11 cellular contexts compared by ENCODE assay signal in genomic region chr6:33413601-33414120, GRCh38. TPM values are rescaled to one million over a fixed set of nuclear protein-coding genes. Genes with fewer than 3 reads are reported as not detected.
A peak's percentile ranks its signal among the peaks of the same experiment; 100 is the strongest.
DNase-seq lines count a peak whose midpoint lies in the region; ATAC-seq and TF ChIP-seq lines count a peak whose summit lies in the region.
"Had no signal": no experiment of that assay in that cellular context is flagged by ENCODE, and none has a peak within 500 bp of the region (broad histone marks: within the 10 kb centered on the region; RNA-seq: fewer than 3 reads in every experiment).

No MANE protein-coding gene starts in this region.

- POLR2A ChIA-PET in activated CD8-positive, alpha-beta T cell treated with anti-CD3 and anti-CD28 coated beads for 36 hours (lab: Charles Lee) = interaction anchor here (1.1 to 1.6 kb wide), 2 partner anchors 12 kb away, joined by 3 to 7 read pairs; no protein-coding TSS in a partner anchor

- ATAC-seq in activated CD8-positive, alpha-beta T cell treated with anti-CD3 and anti-CD28 coated beads for 36 hours = no peak
- no peak for ATAC-seq in stimulated activated naive B cell treated with anti-CD40 and anti-IgM and Interleukin-4, amounts not matched to agents 10 μg/mL and 1 μg/mL and 100 μg/mL, for 72 hours (replicated peaks)
- ATAC-seq: activated CD4-positive, CD25-positive, alpha-beta regulatory T cell treated with anti-CD3 and anti-CD28 coated beads, Interleukin-2, amount 50 U/mL, for 24 hours had no signal

- no peaks in the 10 kb centered on the region for H3K27me3 Mint-ChIP-seq in activated naive CD4-positive, alpha-beta T cell treated with anti-CD3 and anti-CD28 coated beads, Interleukin-2, amount 50 U/mL, for 24 hours
- no peaks in the 10 kb centered on the region for H3K27me3 Mint-ChIP-seq in activated CD8-positive, alpha-beta T cell treated with anti-CD3 and anti-CD28 coated beads for 36 hours
- peaks cover 21% of the 10 kb centered on the region for H3K27me3 Mint-ChIP-seq in glutamatergic neuron (ENCODE audit: unreplicated experiment)
- H3K27me3 Mint-ChIP-seq in stimulated activated naive B cell treated with anti-CD40 and anti-IgM and Interleukin-4, amounts not matched to agents 10 μg/mL and 1 μg/mL and 100 μg/mL, for 72 hours = no peaks in the 10 kb centered on the region

- H3K4me1 Mint-ChIP-seq in activated naive CD4-positive, alpha-beta T cell treated with anti-CD3 and anti-CD28 coated beads, Interleukin-2, amount 50 U/mL, for 24 hours = peaks cover 75% of the 10 kb centered on the region
- peaks cover 64% of the 10 kb centered on the region for H3K4me1 Mint-ChIP-seq in activated CD8-positive, alpha-beta T cell treated with anti-CD3 and anti-CD28 coated beads for 36 hours (ENCODE audit: low read depth)
- H3K4me1 Mint-ChIP-seq in glutamatergic neuron (ENCODE audit: low read depth, unreplicated experiment) = peaks cover 33% of the 10 kb centered on the region
- H3K4me1 Mint-ChIP-seq in stimulated activated naive B cell treated with anti-CD40 and anti-IgM and Interleukin-4, amounts not matched to agents 10 μg/mL and 1 μg/mL and 100 μg/mL, for 72 hours = peaks cover 65 to 81% of the 10 kb centered on the region in 2 donors

- CTCF ChIA-PET in activated CD8-positive, alpha-beta T cell treated with anti-CD3 and anti-CD28 coated beads for 36 hours (lab: Charles Lee) = interaction anchor here (0.8 to 1.6 kb wide), 3 partner anchors 13 to 77 kb away, joined by 3 read pairs; no protein-coding TSS in a partner anchor

- H3K4me3 Mint-ChIP-seq in activated naive CD4-positive, alpha-beta T cell treated with anti-CD3 and anti-CD28 coated beads, Interleukin-2, amount 50 U/mL, for 24 hours = no peak overlapping the region
- H3K4me3 Mint-ChIP-seq in activated CD8-positive, alpha-beta T cell treated with anti-CD3 and anti-CD28 coated beads for 36 hours = no peak overlapping the region
- peak overlapping the region; percentile 63 for H3K4me3 Mint-ChIP-seq in glutamatergic neuron (ENCODE audit: unreplicated experiment)
- peak overlapping the region in 1 of 2 donors; percentile 10 for H3K4me3 Mint-ChIP-seq in stimulated activated naive B cell treated with anti-CD40 and anti-IgM and Interleukin-4, amounts not matched to agents 10 μg/mL and 1 μg/mL and 100 μg/mL, for 72 hours

- no peak for DNase-seq in activated naive CD4-positive, alpha-beta T cell treated with Interleukin-2 at 50 U/mL for 16 hours
- no peak for DNase-seq in activated CD8-positive, alpha-beta T cell treated with anti-CD3 and anti-CD28 coated beads for 36 hours
- DNase-seq in glutamatergic neuron (no peak), foreskin melanocyte (no peak), NOMO-1 (lab: John Stamatoyannopoulos, UW; ENCODE audit: unreplicated experiment in 2 of 2) (no peak), NCI-H2171 (lab: John Stamatoyannopoulos, UW) (no peak)
- no peak for DNase-seq in stimulated activated naive B cell treated with anti-CD40 and anti-IgM and Interleukin-4, amounts not matched to agents 10 μg/mL and 1 μg/mL and 100 μg/mL, for 72 hours
- DNase-seq: H7, NCI-H446 had no signal

- H3K9me3 Mint-ChIP-seq in activated naive CD4-positive, alpha-beta T cell treated with anti-CD3 and anti-CD28 coated beads, Interleukin-2, amount 50 U/mL, for 24 hours = no peaks in the 10 kb centered on the region
- no peaks in the 10 kb centered on the region for H3K9me3 Mint-ChIP-seq in activated CD8-positive, alpha-beta T cell treated with anti-CD3 and anti-CD28 coated beads for 36 hours
- H3K9me3 Mint-ChIP-seq in glutamatergic neuron (ENCODE audit: unreplicated experiment) = peaks cover 11% of the 10 kb centered on the region
- H3K9me3 Mint-ChIP-seq in stimulated activated naive B cell treated with anti-CD40 and anti-IgM and Interleukin-4, amounts not matched to agents 10 μg/mL and 1 μg/mL and 100 μg/mL, for 72 hours = peaks cover 0 to 4% of the 10 kb centered on the region in 2 donors

- peak overlapping the region; percentile 80 for H3K27ac Mint-ChIP-seq in activated naive CD4-positive, alpha-beta T cell treated with anti-CD3 and anti-CD28 coated beads, Interleukin-2, amount 50 U/mL, for 24 hours
- peak overlapping the region; percentile 100 for H3K27ac Mint-ChIP-seq in activated CD8-positive, alpha-beta T cell treated with anti-CD3 and anti-CD28 coated beads for 36 hours
- peak overlapping the region; percentile 66 for H3K27ac Mint-ChIP-seq in glutamatergic neuron (ENCODE audit: unreplicated experiment)
- peak overlapping the region; percentile 90 for H3K27ac Mint-ChIP-seq in stimulated activated naive B cell treated with anti-CD40 and anti-IgM and Interleukin-4, amounts not matched to agents 10 μg/mL and 1 μg/mL and 100 μg/mL, for 72 hours

- TF ChIP-seq CTCF in activated CD8-positive, alpha-beta T cell treated with anti-CD3 and anti-CD28 coated beads for 36 hours (IDR thresholded peaks at IDR 0.05) = no peak
- no peak for TF ChIP-seq CTCF in glutamatergic neuron (IDR thresholded peaks at IDR 0.05; ENCODE audit: partially characterized antibody, unreplicated experiment)

- H3K36me3 Mint-ChIP-seq in activated naive CD4-positive, alpha-beta T cell treated with anti-CD3 and anti-CD28 coated beads, Interleukin-2, amount 50 U/mL, for 24 hours = peaks cover 9% of the 10 kb centered on the region
- H3K36me3 Mint-ChIP-seq in activated CD8-positive, alpha-beta T cell treated with anti-CD3 and anti-CD28 coated beads for 36 hours (ENCODE audit: low read depth) = peaks cover 40% of the 10 kb centered on the region
- no peaks in the 10 kb centered on the region for H3K36me3 Mint-ChIP-seq in glutamatergic neuron (ENCODE audit: unreplicated experiment)
- H3K36me3 Mint-ChIP-seq in stimulated activated naive B cell treated with anti-CD40 and anti-IgM and Interleukin-4, amounts not matched to agents 10 μg/mL and 1 μg/mL and 100 μg/mL, for 72 hours = peaks cover 32 to 49% of the 10 kb centered on the region in 2 donors

- intact Hi-C loops in activated CD8-positive, alpha-beta T cell treated with anti-CD3 and anti-CD28 coated beads for 36 hours (cut with micrococcal nuclease) = no loop called here

RNA-seq across cellular contexts. Expression of gene PHF1, which starts 2.8 kb away (rescaled TPM):
- 10 to 100 TPM; 31.9 to 32.6 TPM for total RNA-seq in activated CD8-positive, alpha-beta T cell treated with anti-CD3 and anti-CD28 coated beads for 36 hours
- total RNA-seq in glutamatergic neuron (ENCODE audit: unreplicated experiment) = 73.5 TPM

RNA-seq across cellular contexts. Expression of gene CUTA, which starts 4.2 kb away (rescaled TPM):
- total RNA-seq in activated CD8-positive, alpha-beta T cell treated with anti-CD3 and anti-CD28 coated beads for 36 hours = 100 to 1,000 TPM; 155 to 160 TPM
- total RNA-seq in glutamatergic neuron (ENCODE audit: unreplicated experiment) = 384 TPM

RNA-seq across cellular contexts. Expression of gene SYNGAP1, which starts 6.2 kb away (rescaled TPM):
- total RNA-seq in activated CD8-positive, alpha-beta T cell treated with anti-CD3 and anti-CD28 coated beads for 36 hours = 10 to 100 TPM; 57.9 to 67.0 TPM
- total RNA-seq in glutamatergic neuron (ENCODE audit: unreplicated experiment) = 75.1 TPM

RNA-seq across cellular contexts. Expression of gene KIFC1, which starts 22.0 kb away (rescaled TPM):
- 10 to 100 TPM; 93.4 to 96.0 TPM for total RNA-seq in activated CD8-positive, alpha-beta T cell treated with anti-CD3 and anti-CD28 coated beads for 36 hours
- total RNA-seq in glutamatergic neuron (ENCODE audit: unreplicated experiment) = 14.8 TPM

RNA-seq across cellular contexts. Expression of gene ZBTB9, which starts 40.7 kb away (rescaled TPM):
- total RNA-seq in activated CD8-positive, alpha-beta T cell treated with anti-CD3 and anti-CD28 coated beads for 36 hours = 1 to 10 TPM; 7.8 to 8.7 TPM
- 9.6 TPM for total RNA-seq in glutamatergic neuron (ENCODE audit: unreplicated experiment)
